Comparison of ENCODE assay signal across 1 cellular context in the genomic region with DNA sequence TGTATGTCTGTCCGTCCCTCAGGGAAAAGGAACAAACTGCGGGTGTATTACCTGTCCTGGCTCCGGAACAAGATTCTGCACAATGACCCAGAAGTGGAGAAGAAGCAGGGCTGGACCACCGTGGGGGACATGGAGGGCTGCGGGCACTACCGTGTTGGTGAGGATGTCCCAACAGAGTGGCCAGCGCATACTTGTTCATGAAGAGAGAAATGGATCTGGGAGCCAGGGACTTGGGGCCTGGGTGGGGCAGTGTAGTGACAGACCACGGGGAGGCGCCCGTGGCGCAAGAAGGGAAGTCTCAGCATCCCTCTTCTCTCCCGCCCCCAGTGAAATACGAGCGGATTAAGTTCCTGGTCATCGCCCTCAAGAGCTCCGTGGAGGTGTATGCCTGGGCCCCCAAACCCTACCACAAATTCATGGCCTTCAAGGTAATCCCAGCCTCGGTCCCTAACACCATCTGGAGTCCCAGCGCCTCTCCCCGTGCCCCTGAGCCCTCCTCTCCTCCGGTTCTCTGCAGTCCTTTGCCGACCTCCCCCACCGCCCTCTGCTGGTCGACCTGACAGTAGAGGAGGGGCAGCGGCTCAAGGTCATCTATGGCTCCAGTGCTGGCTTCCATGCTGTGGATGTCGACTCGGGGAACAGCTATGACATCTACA.
TF ChIP-seq lines count a peak whose summit lies in the region.

No MANE protein-coding gene starts in this region.

TF ChIP-seq in H1, 55 proteins besides CTCF, POLR2A, EP300 and RAD21:
- TF ChIP-seq, protein P1, sequence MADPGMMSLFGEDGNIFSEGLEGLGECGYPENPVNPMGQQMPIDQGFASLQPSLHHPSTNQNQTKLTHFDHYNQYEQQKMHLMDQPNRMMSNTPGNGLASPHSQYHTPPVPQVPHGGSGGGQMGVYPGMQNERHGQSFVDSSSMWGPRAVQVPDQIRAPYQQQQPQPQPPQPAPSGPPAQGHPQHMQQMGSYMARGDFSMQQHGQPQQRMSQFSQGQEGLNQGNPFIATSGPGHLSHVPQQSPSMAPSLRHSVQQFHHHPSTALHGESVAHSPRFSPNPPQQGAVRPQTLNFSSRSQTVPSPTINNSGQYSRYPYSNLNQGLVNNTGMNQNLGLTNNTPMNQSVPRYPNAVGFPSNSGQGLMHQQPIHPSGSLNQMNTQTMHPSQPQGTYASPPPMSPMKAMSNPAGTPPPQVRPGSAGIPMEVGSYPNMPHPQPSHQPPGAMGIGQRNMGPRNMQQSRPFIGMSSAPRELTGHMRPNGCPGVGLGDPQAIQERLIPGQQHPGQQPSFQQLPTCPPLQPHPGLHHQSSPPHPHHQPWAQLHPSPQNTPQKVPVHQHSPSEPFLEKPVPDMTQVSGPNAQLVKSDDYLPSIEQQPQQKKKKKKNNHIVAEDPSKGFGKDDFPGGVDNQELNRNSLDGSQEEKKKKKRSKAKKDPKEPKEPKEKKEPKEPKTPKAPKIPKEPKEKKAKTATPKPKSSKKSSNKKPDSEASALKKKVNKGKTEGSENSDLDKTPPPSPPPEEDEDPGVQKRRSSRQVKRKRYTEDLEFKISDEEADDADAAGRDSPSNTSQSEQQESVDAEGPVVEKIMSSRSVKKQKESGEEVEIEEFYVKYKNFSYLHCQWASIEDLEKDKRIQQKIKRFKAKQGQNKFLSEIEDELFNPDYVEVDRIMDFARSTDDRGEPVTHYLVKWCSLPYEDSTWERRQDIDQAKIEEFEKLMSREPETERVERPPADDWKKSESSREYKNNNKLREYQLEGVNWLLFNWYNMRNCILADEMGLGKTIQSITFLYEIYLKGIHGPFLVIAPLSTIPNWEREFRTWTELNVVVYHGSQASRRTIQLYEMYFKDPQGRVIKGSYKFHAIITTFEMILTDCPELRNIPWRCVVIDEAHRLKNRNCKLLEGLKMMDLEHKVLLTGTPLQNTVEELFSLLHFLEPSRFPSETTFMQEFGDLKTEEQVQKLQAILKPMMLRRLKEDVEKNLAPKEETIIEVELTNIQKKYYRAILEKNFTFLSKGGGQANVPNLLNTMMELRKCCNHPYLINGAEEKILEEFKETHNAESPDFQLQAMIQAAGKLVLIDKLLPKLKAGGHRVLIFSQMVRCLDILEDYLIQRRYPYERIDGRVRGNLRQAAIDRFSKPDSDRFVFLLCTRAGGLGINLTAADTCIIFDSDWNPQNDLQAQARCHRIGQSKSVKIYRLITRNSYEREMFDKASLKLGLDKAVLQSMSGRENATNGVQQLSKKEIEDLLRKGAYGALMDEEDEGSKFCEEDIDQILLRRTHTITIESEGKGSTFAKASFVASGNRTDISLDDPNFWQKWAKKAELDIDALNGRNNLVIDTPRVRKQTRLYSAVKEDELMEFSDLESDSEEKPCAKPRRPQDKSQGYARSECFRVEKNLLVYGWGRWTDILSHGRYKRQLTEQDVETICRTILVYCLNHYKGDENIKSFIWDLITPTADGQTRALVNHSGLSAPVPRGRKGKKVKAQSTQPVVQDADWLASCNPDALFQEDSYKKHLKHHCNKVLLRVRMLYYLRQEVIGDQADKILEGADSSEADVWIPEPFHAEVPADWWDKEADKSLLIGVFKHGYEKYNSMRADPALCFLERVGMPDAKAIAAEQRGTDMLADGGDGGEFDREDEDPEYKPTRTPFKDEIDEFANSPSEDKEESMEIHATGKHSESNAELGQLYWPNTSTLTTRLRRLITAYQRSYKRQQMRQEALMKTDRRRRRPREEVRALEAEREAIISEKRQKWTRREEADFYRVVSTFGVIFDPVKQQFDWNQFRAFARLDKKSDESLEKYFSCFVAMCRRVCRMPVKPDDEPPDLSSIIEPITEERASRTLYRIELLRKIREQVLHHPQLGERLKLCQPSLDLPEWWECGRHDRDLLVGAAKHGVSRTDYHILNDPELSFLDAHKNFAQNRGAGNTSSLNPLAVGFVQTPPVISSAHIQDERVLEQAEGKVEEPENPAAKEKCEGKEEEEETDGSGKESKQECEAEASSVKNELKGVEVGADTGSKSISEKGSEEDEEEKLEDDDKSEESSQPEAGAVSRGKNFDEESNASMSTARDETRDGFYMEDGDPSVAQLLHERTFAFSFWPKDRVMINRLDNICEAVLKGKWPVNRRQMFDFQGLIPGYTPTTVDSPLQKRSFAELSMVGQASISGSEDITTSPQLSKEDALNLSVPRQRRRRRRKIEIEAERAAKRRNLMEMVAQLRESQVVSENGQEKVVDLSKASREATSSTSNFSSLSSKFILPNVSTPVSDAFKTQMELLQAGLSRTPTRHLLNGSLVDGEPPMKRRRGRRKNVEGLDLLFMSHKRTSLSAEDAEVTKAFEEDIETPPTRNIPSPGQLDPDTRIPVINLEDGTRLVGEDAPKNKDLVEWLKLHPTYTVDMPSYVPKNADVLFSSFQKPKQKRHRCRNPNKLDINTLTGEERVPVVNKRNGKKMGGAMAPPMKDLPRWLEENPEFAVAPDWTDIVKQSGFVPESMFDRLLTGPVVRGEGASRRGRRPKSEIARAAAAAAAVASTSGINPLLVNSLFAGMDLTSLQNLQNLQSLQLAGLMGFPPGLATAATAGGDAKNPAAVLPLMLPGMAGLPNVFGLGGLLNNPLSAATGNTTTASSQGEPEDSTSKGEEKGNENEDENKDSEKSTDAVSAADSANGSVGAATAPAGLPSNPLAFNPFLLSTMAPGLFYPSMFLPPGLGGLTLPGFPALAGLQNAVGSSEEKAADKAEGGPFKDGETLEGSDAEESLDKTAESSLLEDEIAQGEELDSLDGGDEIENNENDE (IDR thresholded peaks at IDR 0.05; ENCODE audit: insufficient replicate concordance, low read length): no peak
- TF ChIP-seq BRCA1 (IDR thresholded peaks at IDR 0.05; ENCODE audit: low read depth, low read length) (no peak), EZH2 (IDR thresholded peaks at IDR 0.05; ENCODE audit: low read depth, low read length, severe bottlenecking) (no peak), TCF12 (IDR thresholded peaks at IDR 0.05; ENCODE audit: low read depth, low read length) (no peak), SIRT6 (IDR thresholded peaks at IDR 0.05; ENCODE audit: low read length) (no peak), SUZ12 (IDR thresholded peaks at IDR 0.05; ENCODE audit: low read length) (no peak)
